Comparison of ENCODE assay signal across 11 cellular contexts in genomic region chr11:9260182-9261146, GRCh38. TPM values are rescaled to one million over a fixed set of nuclear protein-coding genes. Genes with fewer than 3 reads are reported as not detected.
DNase-seq lines count a peak whose midpoint lies in the region; ATAC-seq and TF ChIP-seq lines count a peak whose summit lies in the region.
"Had no signal": no experiment of that assay in that cellular context is flagged by ENCODE, and none has a peak within 500 bp of the region (broad histone marks: within the 10 kb centered on the region; RNA-seq: fewer than 3 reads in every experiment).

No MANE protein-coding gene starts in this region.

- peaks cover 2% of the 10 kb centered on the region for H3K36me3 ChIP-seq in cardiac muscle cell

- ATAC-seq in Right ventricle myocardium inferior (no peak), GM18505 (IDR thresholded peaks at IDR 0.05; ENCODE audit: unreplicated experiment) (no peak)
- ATAC-seq: esophagus mucosa had no signal

- H3K9me3 ChIP-seq in cardiac muscle cell (ENCODE audit: low read depth), result no peaks in the 10 kb centered on the region

- DNase-seq in cardiac muscle cell (ENCODE audit: low read depth in 1 of 2, low spot score in 1 of 2) (no peak), Right ventricle myocardium inferior (ENCODE audit: missing footprints) (no peak), NCI-H69 (lab: John Stamatoyannopoulos, UW) (peak; percentile 15), epithelial cell of proximal tubule (ENCODE audit: low read depth) (no peak), substantia nigra (lab: John Stamatoyannopoulos, UW) (no peak), NCI-H2196 treated with DMSO at 0.1 percent for 48 hours (lab: John Stamatoyannopoulos, UW; ENCODE audit: unreplicated experiment) (no peak), iPS-NIHi7 (ENCODE audit: extremely low spot score) (no peak)
- DNase-seq: DMS 273 treated with DMSO at 0.1 percent for 48 hours, NCI-H2029 had no signal

- H3K27me3 ChIP-seq in cardiac muscle cell, result no peaks in the 10 kb centered on the region

- TF ChIP-seq POLR2A in GM18505 (IDR thresholded peaks at IDR 0.05; ENCODE audit: borderline replicate concordance, extremely low read depth, insufficient read depth, insufficient read length), result no peak

- peaks cover 14% of the 10 kb centered on the region for H3K4me1 ChIP-seq in cardiac muscle cell (ENCODE audit: low read depth)

- H3K27ac ChIP-seq in cardiac muscle cell (peak overlapping the region; percentile 46), substantia nigra (ENCODE audit: low read depth, low read length, poor library complexity, severe bottlenecking) (peak overlapping the region; percentile 3)

- TF ChIP-seq CTCF in cardiac muscle cell (IDR thresholded peaks at IDR 0.05; ENCODE audit: low read depth, low read length) (peak; percentile 14), epithelial cell of proximal tubule (conservative IDR thresholded peaks at IDR 0.05; ENCODE audit: low read depth, low read length) (peak; percentile 38)

- intact Hi-C loops in Right ventricle myocardium inferior (cut with DNase I), result loop anchor here (5.0 to 10.0 kb wide), 2 partner anchors 48 to 86 kb away; no protein-coding TSS in a partner anchor

- no peak overlapping the region for H3K4me3 ChIP-seq in cardiac muscle cell
- no peak overlapping the region for H3K4me3 ChIP-seq in epithelial cell of proximal tubule (ENCODE audit: low read depth, low read length)

RNA-seq across cellular contexts. Expression of gene DENND5A, which starts 4.7 kb away (rescaled TPM):
- total RNA-seq in cardiac muscle cell (120 and 196 TPM in 2 replicates), Right ventricle myocardium inferior (105 TPM), epithelial cell of proximal tubule (71.6 and 75.0 TPM in 2 replicates)
- polyA plus RNA-seq in cardiac muscle cell, result 99.5 and 156 TPM in 2 replicates

RNA-seq across cellular contexts. Expression of gene TMEM41B, which starts 53.9 kb away (rescaled TPM):
- 77.0 and 95.7 TPM in 2 replicates for total RNA-seq in cardiac muscle cell
- 62.2 and 63.3 TPM in 2 replicates for polyA plus RNA-seq in cardiac muscle cell
- total RNA-seq in Right ventricle myocardium inferior, result 17.4 TPM
- 36.8 and 38.0 TPM in 2 replicates for total RNA-seq in epithelial cell of proximal tubule
